Comparison of ENCODE assay signal across 18 cellular contexts in genomic region chr5:78345485-78345884, GRCh38. TPM values are rescaled to one million over a fixed set of nuclear protein-coding genes. Genes with fewer than 3 reads are reported as not detected.
DNase-seq lines count a peak whose midpoint lies in the region; ATAC-seq and TF ChIP-seq lines count a peak whose summit lies in the region.
"Had no signal": no experiment of that assay in that cellular context is flagged by ENCODE, and none has a peak within 500 bp of the region (broad histone marks: within the 10 kb centered on the region; RNA-seq: fewer than 3 reads in every experiment).

No MANE protein-coding gene starts in this region.

- peak; percentile 58 for ATAC-seq in RWPE2 (ENCODE audit: low read depth)
- no peak for ATAC-seq in GM18498 (IDR thresholded peaks at IDR 0.05; ENCODE audit: unreplicated experiment)
- ATAC-seq in HG03439 (IDR thresholded peaks at IDR 0.05; ENCODE audit: unreplicated experiment): no peak
- ATAC-seq: activated naive CD4-positive, alpha-beta T cell treated with anti-CD3 and anti-CD28 coated beads, Interleukin-2, amount 50 U/mL, for 72 hours had no signal

- DNase-seq in GM04503 (ENCODE audit: low read depth): peak; percentile 36
- DNase-seq in RWPE2 (ENCODE audit: low spot score): no peak
- no peak for DNase-seq in epithelial cell of prostate (ENCODE audit: low read depth, low spot score)
- peak; percentile 68 for DNase-seq in myocyte (ENCODE audit: low read depth)
- DNase-seq in stimulated activated naive CD4-positive, alpha-beta T cell (lab: John Stamatoyannopoulos, UW): no peak
- no peak for DNase-seq in T-helper 2 cell treated with Interferon-gamma antibody and Interleukin-4, amounts not matched to agents 5 μg/mL and 100 μg/mL, for 36 hours (ENCODE audit: low spot score)
- DNase-seq: activated CD8-positive, alpha-beta memory T cell treated with anti-CD3 and anti-CD28 coated beads, Interleukin-2, amount 50 U/mL, for 48 hours; CD4-positive, alpha-beta T cell; dorsolateral prefrontal cortex; GDM1; kidney glomerular epithelial cell; NCI-H1105; small intestine; substantia nigra had no signal

- no peaks in the 10 kb centered on the region for H3K9me3 Mint-ChIP-seq in T-helper 2 cell treated with Interferon-gamma antibody and Interleukin-4, amounts not matched to agents 5 μg/mL and 100 μg/mL, for 36 hours
- H3K9me3 Mint-ChIP-seq: activated naive CD4-positive, alpha-beta T cell treated with anti-CD3 and anti-CD28 coated beads, Interleukin-2, amount 50 U/mL, for 72 hours; CD4-positive, alpha-beta T cell had no signal

- TF ChIP-seq CTCF in RWPE2 (IDR thresholded peaks at IDR 0.05; ENCODE audit: poor library complexity, severe bottlenecking): no peak

- H3K27ac Mint-ChIP-seq in T-helper 2 cell treated with Interferon-gamma antibody and Interleukin-4, amounts not matched to agents 5 μg/mL and 100 μg/mL, for 36 hours: no peak overlapping the region
- H3K27ac Mint-ChIP-seq: activated naive CD4-positive, alpha-beta T cell treated with anti-CD3 and anti-CD28 coated beads, Interleukin-2, amount 50 U/mL, for 72 hours; CD4-positive, alpha-beta T cell had no signal

- no peak overlapping the region for H3K4me3 Mint-ChIP-seq in T-helper 2 cell treated with Interferon-gamma antibody and Interleukin-4, amounts not matched to agents 5 μg/mL and 100 μg/mL, for 36 hours
- H3K4me3 Mint-ChIP-seq: CD4-positive, alpha-beta T cell had no signal

- no peak overlapping the region for H3K4me3 ChIP-seq in RWPE2 (ENCODE audit: severe bottlenecking)
- H3K4me3 ChIP-seq: dorsolateral prefrontal cortex, SJSA1 had no signal

- no peaks in the 10 kb centered on the region for H3K36me3 Mint-ChIP-seq in T-helper 2 cell treated with Interferon-gamma antibody and Interleukin-4, amounts not matched to agents 5 μg/mL and 100 μg/mL, for 36 hours (ENCODE audit: low read depth)
- H3K36me3 Mint-ChIP-seq: activated naive CD4-positive, alpha-beta T cell treated with anti-CD3 and anti-CD28 coated beads, Interleukin-2, amount 50 U/mL, for 72 hours had no signal

- H3K4me1 Mint-ChIP-seq in T-helper 2 cell treated with Interferon-gamma antibody and Interleukin-4, amounts not matched to agents 5 μg/mL and 100 μg/mL, for 36 hours (ENCODE audit: low read depth): no peaks in the 10 kb centered on the region

- no peaks in the 10 kb centered on the region for H3K27me3 ChIP-seq in RWPE2 (ENCODE audit: insufficient read depth, poor library complexity, severe bottlenecking)
- H3K27me3 ChIP-seq: dorsolateral prefrontal cortex, SJSA1 had no signal

- H3K27ac ChIP-seq in RWPE2 (ENCODE audit: poor library complexity, severe bottlenecking) (no peak overlapping the region), epithelial cell of prostate (peak overlapping the region; percentile 10)
- H3K27ac ChIP-seq: dorsolateral prefrontal cortex, SJSA1 had no signal

- H3K27me3 Mint-ChIP-seq in T-helper 2 cell treated with Interferon-gamma antibody and Interleukin-4, amounts not matched to agents 5 μg/mL and 100 μg/mL, for 36 hours (ENCODE audit: low read depth): no peaks in the 10 kb centered on the region

- H3K4me1 ChIP-seq in RWPE2 (ENCODE audit: insufficient read depth, poor library complexity, severe bottlenecking): peaks cover 7% of the 10 kb centered on the region
- H3K4me1 ChIP-seq: SJSA1 had no signal

- H3K9me3 ChIP-seq in RWPE2 (ENCODE audit: severe bottlenecking): no peaks in the 10 kb centered on the region
- H3K9me3 ChIP-seq: SJSA1 had no signal

- no peaks in the 10 kb centered on the region for H3K36me3 ChIP-seq in RWPE2 (ENCODE audit: low read depth)
- H3K36me3 ChIP-seq: SJSA1 had no signal

RNA-seq across cellular contexts. Expression of gene SCAMP1, which starts 14.9 kb away (rescaled TPM):
- 45.4 and 47.8 TPM in 2 replicates for total RNA-seq in myocyte
- 19.8 TPM for polyA plus RNA-seq in myocyte (2012)

RNA-seq across cellular contexts. Expression of gene AP3B1, which starts 51.0 kb away (rescaled TPM):
- 47.4 and 50.0 TPM in 2 replicates for total RNA-seq in myocyte
- polyA plus RNA-seq in myocyte (2012): 32.1 TPM

Comparison
In these comparisons a context has a peak if more than half of its experiments do, and no peak if none do; other contexts are left out.
1. DNase-seq: peak in GM04503 (single experiment) and myocyte (single experiment); none in RWPE2 (single experiment), epithelial cell of prostate (single experiment), stimulated activated naive CD4-positive, alpha-beta T cell (0 of 6) and T-helper 2 cell treated with Interferon-gamma antibody and Interleukin-4, amounts not matched to agents 5 μg/mL and 100 μg/mL, for 36 hours (single experiment).